17 cellular contexts compared by ENCODE assay signal in the genomic region with DNA sequence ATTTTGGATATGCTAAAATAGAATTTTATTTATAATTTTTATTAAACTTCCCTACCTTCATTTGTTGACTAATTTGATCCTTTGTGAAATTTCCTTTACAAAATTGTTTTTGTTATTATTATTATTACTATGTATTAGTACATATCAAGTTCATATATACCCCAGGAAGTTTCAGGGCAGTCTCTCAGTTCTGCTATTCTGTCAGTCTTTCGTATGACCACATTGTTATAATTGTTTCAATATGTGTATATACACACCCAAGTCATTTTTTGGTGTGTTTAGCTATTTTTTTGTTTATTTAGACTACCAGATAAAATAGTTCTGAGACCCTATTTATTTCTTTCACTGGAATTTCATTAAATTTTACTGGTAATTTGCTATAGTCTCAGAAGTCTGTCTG.
DNase-seq lines count a peak whose midpoint lies in the region; ATAC-seq and FAIRE-seq lines count a peak whose summit lies in the region.
"Had no signal": no experiment of that assay in that cellular context is flagged by ENCODE, and none has a peak within 500 bp of the region (broad histone marks: within the 10 kb centered on the region; RNA-seq: fewer than 3 reads in every experiment).

No MANE protein-coding gene starts in this region.

- ATAC-seq in GM18861 (IDR thresholded peaks at IDR 0.05; ENCODE audit: unreplicated experiment) (peak; percentile 70), HG02981 (IDR thresholded peaks at IDR 0.05; ENCODE audit: unreplicated experiment) (peak; percentile 42), GM21447 (IDR thresholded peaks at IDR 0.05; ENCODE audit: unreplicated experiment) (no peak)
- ATAC-seq: K562 had no signal

- H3K36me3 ChIP-seq in MG63, result no peaks in the 10 kb centered on the region
- H3K36me3 ChIP-seq: BLaER1 treated with 17β-estradiol and CSF1 and Interleukin-3, amounts not matched to agents 10 nM and 100 nM had no signal

- H3K4me3 ChIP-seq in MG63, result no peak overlapping the region
- H3K4me3 ChIP-seq: BLaER1 treated with 17β-estradiol and CSF1 and Interleukin-3, amounts not matched to agents 10 nM and 100 nM; K562 had no signal

- peak; percentile 29 for FAIRE-seq in A204.1 (lab: Jason Lieb, UNC)
- FAIRE-seq: H1, HTR-8/SVneo, K562 had no signal

- no peaks in the 10 kb centered on the region for H3K27me3 ChIP-seq in MG63
- H3K27me3 ChIP-seq: BLaER1 treated with 17β-estradiol and CSF1 and Interleukin-3, amounts not matched to agents 10 nM and 100 nM had no signal

- DNase-seq in NOMO-1 treated with dmso at 0.1 percent for 144 hours (lab: John Stamatoyannopoulos, UW; ENCODE audit: unreplicated experiment), result peak; percentile 29
- DNase-seq in MG63, result no peak
- DNase-seq in DMS53 (lab: John Stamatoyannopoulos, UW), result no peak
- DNase-seq: 8988T; CD8-positive, alpha-beta memory T cell; COR-L47; DMS 273 treated with DMSO at 0.1 percent for 48 hours; H9; IMR-90 had no signal

- no peaks in the 10 kb centered on the region for H3K9me3 ChIP-seq in MG63
- H3K9me3 ChIP-seq: BLaER1 treated with 17β-estradiol and CSF1 and Interleukin-3, amounts not matched to agents 10 nM and 100 nM had no signal
